Comparison of ENCODE assay signal across 7 cellular contexts in genomic region chr11:416757-417621, GRCh38. TPM values are rescaled to one million over a fixed set of nuclear protein-coding genes. Genes with fewer than 3 reads are reported as not detected.
DNase-seq lines count a peak whose midpoint lies in the region; ATAC-seq and TF ChIP-seq lines count a peak whose summit lies in the region.

No MANE protein-coding gene starts in this region.

- DNase-seq in GM13976 (ENCODE audit: low spot score), result peak; percentile 70
- peak; percentile 68 for DNase-seq in NCI-H345 (lab: John Stamatoyannopoulos, UW)
- DNase-seq in activated naive CD8-positive, alpha-beta T cell treated with anti-CD3 and anti-CD28 coated beads, Interleukin-2, amount 10 ng/mL, durations not matched to agents 7 days and 5 days, result peak; percentile 82
- peak; percentile 94 for DNase-seq in iPS-NIHi11 (ENCODE audit: low spot score)
- no peak for DNase-seq in stimulated activated naive B cell treated with anti-CD40 and anti-IgM and Interleukin-4, amounts not matched to agents 10 μg/mL and 1 μg/mL and 100 μg/mL, for 72 hours
- DNase-seq in NCI-H524 treated with DMSO at 0.1 percent for 48 hours (lab: John Stamatoyannopoulos, UW), result no peak
- DNase-seq in COLO829 (ENCODE audit: low spot score), result no peak

- no peak for TF ChIP-seq CTCF in GM13976 (IDR thresholded peaks at IDR 0.05; ENCODE audit: borderline replicate concordance, control extremely low read depth, extremely low read depth, insufficient read depth, missing control alignments)

- no peaks in the 10 kb centered on the region for H3K9me3 Mint-ChIP-seq in activated naive CD8-positive, alpha-beta T cell treated with anti-CD3 and anti-CD28 coated beads, Interleukin-2, amount 10 ng/mL, durations not matched to agents 7 days and 5 days
- H3K9me3 Mint-ChIP-seq in stimulated activated naive B cell treated with anti-CD40 and anti-IgM and Interleukin-4, amounts not matched to agents 10 μg/mL and 1 μg/mL and 100 μg/mL, for 72 hours, result no peaks in the 10 kb centered on the region

- peak overlapping the region; percentile 97 for H3K4me3 Mint-ChIP-seq in activated naive CD8-positive, alpha-beta T cell treated with anti-CD3 and anti-CD28 coated beads, Interleukin-2, amount 10 ng/mL, durations not matched to agents 7 days and 5 days
- peak overlapping the region; percentile 36 to 75 for H3K4me3 Mint-ChIP-seq in stimulated activated naive B cell treated with anti-CD40 and anti-IgM and Interleukin-4, amounts not matched to agents 10 μg/mL and 1 μg/mL and 100 μg/mL, for 72 hours

- POLR2A ChIA-PET in activated naive CD8-positive, alpha-beta T cell treated with anti-CD3 and anti-CD28 coated beads, Interleukin-2, amount 10 ng/mL, durations not matched to agents 7 days and 5 days (lab: Charles Lee), result interaction anchor here (0.6 to 6.0 kb wide), 18 partner anchors 9 to 331 kb away, joined by 3 to 118 read pairs (median 5); partner anchors contain the start of genes ANO9, BET1L, HRAS and PTDSS2

- H3K27me3 Mint-ChIP-seq in activated naive CD8-positive, alpha-beta T cell treated with anti-CD3 and anti-CD28 coated beads, Interleukin-2, amount 10 ng/mL, durations not matched to agents 7 days and 5 days, result no peaks in the 10 kb centered on the region
- H3K27me3 Mint-ChIP-seq in stimulated activated naive B cell treated with anti-CD40 and anti-IgM and Interleukin-4, amounts not matched to agents 10 μg/mL and 1 μg/mL and 100 μg/mL, for 72 hours, result peaks cover 0 to 16% of the 10 kb centered on the region in 2 donors

- H3K36me3 Mint-ChIP-seq in activated naive CD8-positive, alpha-beta T cell treated with anti-CD3 and anti-CD28 coated beads, Interleukin-2, amount 10 ng/mL, durations not matched to agents 7 days and 5 days, result peaks cover 6% of the 10 kb centered on the region
- H3K36me3 Mint-ChIP-seq in stimulated activated naive B cell treated with anti-CD40 and anti-IgM and Interleukin-4, amounts not matched to agents 10 μg/mL and 1 μg/mL and 100 μg/mL, for 72 hours, result no peaks in the 10 kb centered on the region

- peak overlapping the region; percentile 86 for H3K27ac Mint-ChIP-seq in activated naive CD8-positive, alpha-beta T cell treated with anti-CD3 and anti-CD28 coated beads, Interleukin-2, amount 10 ng/mL, durations not matched to agents 7 days and 5 days
- H3K27ac Mint-ChIP-seq in stimulated activated naive B cell treated with anti-CD40 and anti-IgM and Interleukin-4, amounts not matched to agents 10 μg/mL and 1 μg/mL and 100 μg/mL, for 72 hours, result no peak overlapping the region

- in situ Hi-C loops in GM13976 (cut with MboI; ENCODE audit: low sequenced_read_pairs, unreplicated experiment), result no loop called here

- peaks cover 15% of the 10 kb centered on the region for H3K4me1 Mint-ChIP-seq in activated naive CD8-positive, alpha-beta T cell treated with anti-CD3 and anti-CD28 coated beads, Interleukin-2, amount 10 ng/mL, durations not matched to agents 7 days and 5 days
- H3K4me1 Mint-ChIP-seq in stimulated activated naive B cell treated with anti-CD40 and anti-IgM and Interleukin-4, amounts not matched to agents 10 μg/mL and 1 μg/mL and 100 μg/mL, for 72 hours, result peaks cover 27 to 36% of the 10 kb centered on the region in 2 donors

- peak; percentile 46 for ATAC-seq in activated naive CD8-positive, alpha-beta T cell treated with anti-CD3 and anti-CD28 coated beads, Interleukin-2, amount 10 ng/mL, durations not matched to agents 7 days and 5 days (ENCODE audit: low read depth)
- ATAC-seq in stimulated activated naive B cell treated with anti-CD40 and anti-IgM and Interleukin-4, amounts not matched to agents 10 μg/mL and 1 μg/mL and 100 μg/mL, for 72 hours (replicated peaks), result peak; percentile 45 to 51

RNA-seq across cellular contexts. Expression of gene SIGIRR, which starts 2.2 kb away (rescaled TPM):
- 100 to 1,000 TPM; 273 to 276 TPM for total RNA-seq in activated naive CD8-positive, alpha-beta T cell treated with anti-CD3 and anti-CD28 coated beads, Interleukin-2, amount 10 ng/mL, durations not matched to agents 7 days and 5 days

RNA-seq across cellular contexts. Expression of gene PKP3, which starts 23.0 kb away (rescaled TPM):
- under 1 TPM; 0.30 to 0.45 TPM for total RNA-seq in activated naive CD8-positive, alpha-beta T cell treated with anti-CD3 and anti-CD28 coated beads, Interleukin-2, amount 10 ng/mL, durations not matched to agents 7 days and 5 days

RNA-seq across cellular contexts. Expression of gene ANO9, which starts 24.8 kb away (rescaled TPM):
- 100 to 1,000 TPM; 115 to 122 TPM for total RNA-seq in activated naive CD8-positive, alpha-beta T cell treated with anti-CD3 and anti-CD28 coated beads, Interleukin-2, amount 10 ng/mL, durations not matched to agents 7 days and 5 days

RNA-seq across cellular contexts. Expression of gene PTDSS2, which starts 33.1 kb away (rescaled TPM):
- 10 to 100 TPM; 27.6 to 27.8 TPM for total RNA-seq in activated naive CD8-positive, alpha-beta T cell treated with anti-CD3 and anti-CD28 coated beads, Interleukin-2, amount 10 ng/mL, durations not matched to agents 7 days and 5 days

RNA-seq across cellular contexts. Expression of gene B4GALNT4, which starts 47.7 kb away (rescaled TPM):
- total RNA-seq in activated naive CD8-positive, alpha-beta T cell treated with anti-CD3 and anti-CD28 coated beads, Interleukin-2, amount 10 ng/mL, durations not matched to agents 7 days and 5 days, result 1 to 10 TPM; 1.1 TPM

Comparison
In these comparisons a context has a peak if more than half of its experiments do, and no peak if none do; other contexts are left out.
1. DNase-seq: peak in GM13976 (single experiment), NCI-H345 (single experiment), activated naive CD8-positive, alpha-beta T cell treated with anti-CD3 and anti-CD28 coated beads, Interleukin-2, amount 10 ng/mL, durations not matched to agents 7 days and 5 days (single experiment) and iPS-NIHi11 (single experiment); none in stimulated activated naive B cell treated with anti-CD40 and anti-IgM and Interleukin-4, amounts not matched to agents 10 μg/mL and 1 μg/mL and 100 μg/mL, for 72 hours (single experiment), NCI-H524 treated with DMSO at 0.1 percent for 48 hours (single experiment) and COLO829 (single experiment).